ENCODE assay signal across 1 cellular context in genomic region chr4:5712931-5713330, GRCh38.
TF ChIP-seq lines count a peak whose summit lies in the region.

No MANE protein-coding gene starts in this region.

TF ChIP-seq in GM12878, 131 proteins besides CTCF, POLR2A, EP300 and RAD21:
- TF ChIP-seq ELK1 (IDR thresholded peaks at IDR 0.05; ENCODE audit: low read depth, low read length) = no peak
- 0 out of 4 replicates have a peak, but pooled peaks of 1 of the 2 experiments have one; percentile 1 for TF ChIP-seq IKZF2 (IDR thresholded peaks at IDR 0.05)
- 0 out of 2 replicates have a peak, but pooled peaks have one; percentile 31 for TF ChIP-seq MXI1 (IDR thresholded peaks at IDR 0.05; ENCODE audit: low read depth, low read length)
- TF ChIP-seq E2F8 (IDR thresholded peaks at IDR 0.05; ENCODE audit: low read depth, partially characterized antibody) = no peak
- no peak for TF ChIP-seq IRF3 (IDR thresholded peaks at IDR 0.05)
- no peak for TF ChIP-seq SUZ12 (IDR thresholded peaks at IDR 0.05; ENCODE audit: unreplicated experiment)
